ENCODE assay signal across 8 cellular contexts in genomic region chr14:23327947-23328744, GRCh38. TPM values are rescaled to one million over a fixed set of nuclear protein-coding genes. Genes with fewer than 3 reads are reported as not detected.
DNase-seq lines count a peak whose midpoint lies in the region; ATAC-seq and TF ChIP-seq lines count a peak whose summit lies in the region.

No MANE protein-coding gene starts in this region.

- POLR2A ChIA-PET in HCT116 (lab: Charles Lee), result no interaction called here
- POLR2A ChIA-PET in activated CD4-positive, alpha-beta T cell treated with anti-CD3 and anti-CD28 coated beads for 36 hours (lab: Charles Lee), result no interaction called here

- DNase-seq in CD14-positive monocyte (ENCODE audit: low spot score) (no peak), HCT116 (ENCODE audit: low read depth, low spot score) (peak; percentile 60), NCI-H446 treated with DMSO at 0.1 percent for 48 hours (lab: John Stamatoyannopoulos, UW) (peak; percentile 43), dedifferentiated amniotic fluid mesenchymal stem cell (ENCODE audit: extremely low spot score) (peak; percentile 75), lower leg skin (ENCODE audit: low spot score in 2 of 2) (peak; percentile 65 to 91)
- peak; percentile 82 for DNase-seq in activated CD4-positive, alpha-beta T cell treated with anti-CD3 and anti-CD28 coated beads for 36 hours
- peak; percentile 23 for DNase-seq in stimulated activated CD8-positive, alpha-beta memory T cell treated with anti-CD3 and anti-CD28 coated beads, Interleukin-12 subunit alpha, Interleukin-12 subunit beta, amount 100 ng/mL, for 4 hours (ENCODE audit: low read depth)

- H3K4me3 Mint-ChIP-seq in CD14-positive monocyte, result no peak overlapping the region
- no peak overlapping the region for H3K4me3 Mint-ChIP-seq in activated CD4-positive, alpha-beta T cell treated with anti-CD3 and anti-CD28 coated beads for 36 hours

- ATAC-seq in HCT116, result peak; percentile 81
- peak; percentile 92 for ATAC-seq in activated CD4-positive, alpha-beta T cell treated with anti-CD3 and anti-CD28 coated beads for 36 hours
- ATAC-seq in HG02852 (IDR thresholded peaks at IDR 0.05; ENCODE audit: unreplicated experiment), result no peak

- peaks cover 0 to 2% of the 10 kb centered on the region in 2 experiments; a peak in 3 of 4 replicates for H3K4me1 ChIP-seq in HCT116 (ENCODE audit: control insufficient read depth in 1 of 2, insufficient read depth in 2 of 2, low read length in 2 of 2)

- H3K9me3 Mint-ChIP-seq in CD14-positive monocyte, result no peaks in the 10 kb centered on the region
- H3K9me3 Mint-ChIP-seq in activated CD4-positive, alpha-beta T cell treated with anti-CD3 and anti-CD28 coated beads for 36 hours (ENCODE audit: low read depth), result no peaks in the 10 kb centered on the region

- peak; percentile 89 for TF ChIP-seq CTCF in CD14-positive monocyte (IDR thresholded peaks at IDR 0.05)
- peak; percentile 83 to 94 (median 86) for TF ChIP-seq CTCF in HCT116 (IDR thresholded peaks at IDR 0.05 in 2 of 3, conservative IDR thresholded peaks at IDR 0.05 in 1 of 3; ENCODE audit: borderline replicate concordance in 1 of 3, insufficient read depth in 1 of 3, low read depth in 2 of 3, low read length in 2 of 3)
- TF ChIP-seq CTCF in lower leg skin (IDR thresholded peaks at IDR 0.05), result peak in 1 of 3 donors; percentile 70

- H3K36me3 ChIP-seq in HCT116 (ENCODE audit: control insufficient read depth in 1 of 2, insufficient read depth in 2 of 2, low read length in 2 of 2), result peaks cover 19 to 28% of the 10 kb centered on the region in 2 experiments; a peak in 3 of 4 replicates

- H3K79me2 ChIP-seq in HCT116 (ENCODE audit: insufficient read depth, low read length), result peaks cover 12% of the 10 kb centered on the region

- H3K4me2 ChIP-seq in HCT116 (ENCODE audit: low read length), result no peak overlapping the region

- H3K4me3 ChIP-seq in HCT116 (replicated peaks in 1 of 2; ENCODE audit: low read depth in 1 of 2, low read length in 2 of 2) (no peak overlapping the region), lower leg skin (ENCODE audit: low read depth, poor library complexity, severe bottlenecking) (no peak overlapping the region)

- no peak overlapping the region for H3K9ac ChIP-seq in HCT116 (ENCODE audit: low read length)

- no peak overlapping the region for H2AFZ ChIP-seq in HCT116 (ENCODE audit: low read depth, low read length, poor library complexity, severe bottlenecking)

- H3K27me3 Mint-ChIP-seq in CD14-positive monocyte (ENCODE audit: low read depth in 3 of 3), result peaks cover 0 to 6% (median 3%) of the 10 kb centered on the region in 3 donors
- no peaks in the 10 kb centered on the region for H3K27me3 Mint-ChIP-seq in activated CD4-positive, alpha-beta T cell treated with anti-CD3 and anti-CD28 coated beads for 36 hours

- peaks cover 28 to 31% of the 10 kb centered on the region in 2 donors for H3K36me3 Mint-ChIP-seq in CD14-positive monocyte
- peaks cover 19% of the 10 kb centered on the region for H3K36me3 Mint-ChIP-seq in activated CD4-positive, alpha-beta T cell treated with anti-CD3 and anti-CD28 coated beads for 36 hours (ENCODE audit: low read depth)

- BruUV-seq in HCT116 (replicated peaks; lab: Mats Ljungman, UMichigan), result no TSS peak

- no peak overlapping the region for H3K27ac Mint-ChIP-seq in CD14-positive monocyte
- no peak overlapping the region for H3K27ac Mint-ChIP-seq in activated CD4-positive, alpha-beta T cell treated with anti-CD3 and anti-CD28 coated beads for 36 hours

- no peak for TF ChIP-seq POLR2A in HCT116 (IDR thresholded peaks at IDR 0.05; ENCODE audit: borderline replicate concordance, extremely low read depth, insufficient read depth, insufficient read length)
- TF ChIP-seq POLR2A in lower leg skin (IDR thresholded peaks at IDR 0.05), result no peak

- intact Hi-C loops in CD14-positive monocyte (cut with micrococcal nuclease) (loop anchor here in 1 of 2 donors (10.0 kb wide), 2 partner anchors 137 to 237 kb away; partner anchors contain the start of genes AP1G2 and NGDN), HCT116 (cut with micrococcal nuclease) (loop anchor here (1.0 to 5.0 kb wide), 4 partner anchors 52 to 231 kb away; no protein-coding TSS in a partner anchor), lower leg skin (cut with DNase I; ENCODE audit: low total_unique reads) (loop anchor here (5.0 to 10.0 kb wide), 2 partner anchors 54 to 147 kb away; no protein-coding TSS in a partner anchor)
- intact Hi-C loops in activated CD4-positive, alpha-beta T cell treated with anti-CD3 and anti-CD28 coated beads for 36 hours (cut with DNase I, micrococcal nuclease), result loop anchor here (1.0 to 2.0 kb wide), 3 partner anchors 52 to 234 kb away; no protein-coding TSS in a partner anchor

- H4K20me1 ChIP-seq in HCT116 (ENCODE audit: insufficient read depth), result no peaks in the 10 kb centered on the region

- CTCF ChIA-PET in HCT116 (lab: Charles Lee), result interaction anchor here (2.4 to 3.0 kb wide), 2 partner anchors 33 to 52 kb away, joined by 14 to 23 read pairs; no protein-coding TSS in a partner anchor
- CTCF ChIA-PET in activated CD4-positive, alpha-beta T cell treated with anti-CD3 and anti-CD28 coated beads for 36 hours (lab: Charles Lee), result interaction anchor here (1.1 to 2.5 kb wide), 6 partner anchors 12 to 133 kb away, joined by 3 to 24 read pairs (median 4); partner anchors contain the start of gene SLC22A17

- H3K4me1 Mint-ChIP-seq in CD14-positive monocyte, result peaks cover 2% of the 10 kb centered on the region
- H3K4me1 Mint-ChIP-seq in activated CD4-positive, alpha-beta T cell treated with anti-CD3 and anti-CD28 coated beads for 36 hours, result peaks cover 6% of the 10 kb centered on the region

- no peak overlapping the region for H3K27ac ChIP-seq in HCT116 (ENCODE audit: low read depth, low read length)

- H3K9me2 ChIP-seq in HCT116 (ENCODE audit: insufficient read depth), result no peaks in the 10 kb centered on the region

- RAD21 ChIA-PET in HCT116 (lab: Charles Lee; ENCODE audit: low non-redundant PET in 1 of 2, low total read pairs in 2 of 2, uncharacterized antibody in 2 of 2, unreplicated experiment in 2 of 2), result no interaction called here

- TF ChIP-seq RAD21 in HCT116 (IDR thresholded peaks at IDR 0.05; ENCODE audit: low read depth), result peak; percentile 80

- H3K27me3 ChIP-seq in HCT116 (ENCODE audit: insufficient read depth, low read length), result no peaks in the 10 kb centered on the region

- 38 to 43% methylated on average over 4 of the region's 4 CpGs for WGBS in lower leg skin, 2 donors

- H3K9me3 ChIP-seq in HCT116 (ENCODE audit: control insufficient read depth in 1 of 2, insufficient read depth in 1 of 2, low read depth in 1 of 2, low read length in 2 of 2), result no peaks in the 10 kb centered on the region

TF ChIP-seq in HCT116, 20 proteins besides CTCF, POLR2A, EP300 and RAD21:
- TF ChIP-seq ZNF274 (IDR thresholded peaks at IDR 0.05; ENCODE audit: low read depth, low read length), result no peak
- peak; percentile 6; the same call in 1 of the 2 replicates for TF ChIP-seq FOSL1 (IDR thresholded peaks at IDR 0.05; ENCODE audit: low read depth)

RNA-seq across cellular contexts. Expression of gene PABPN1, which starts 6.9 kb away (rescaled TPM):
- polyA plus RNA-seq in CD14-positive monocyte, result 10 to 100 TPM; 54.4 to 64.6 TPM
- total RNA-seq in HCT116 (2021; ENCODE audit: unreplicated experiment), result 184 TPM
- polyA plus RNA-seq in HCT116 (2012), result 131 and 143 TPM in 2 replicates
- total RNA-seq in activated CD4-positive, alpha-beta T cell treated with anti-CD3 and anti-CD28 coated beads for 36 hours, result 100 to 1,000 TPM; 237 to 338 TPM
- 10 to 100 TPM; 25.5 to 65.8 (median 39.9) TPM for total RNA-seq in lower leg skin

RNA-seq across cellular contexts. Expression of gene BCL2L2, which starts 21.5 kb away (rescaled TPM):
- polyA plus RNA-seq in CD14-positive monocyte, result 1 to 10 TPM in 1 of 2 donors, under 1 TPM in 1; 0.90 to 1.4 TPM
- total RNA-seq in HCT116 (2021; ENCODE audit: unreplicated experiment), result 25.5 TPM
- polyA plus RNA-seq in HCT116 (2012), result 32.9 and 34.4 TPM in 2 replicates
- total RNA-seq in activated CD4-positive, alpha-beta T cell treated with anti-CD3 and anti-CD28 coated beads for 36 hours, result 1 to 10 TPM in 1 of 2 experiments, under 1 TPM in 1; 0.73 to 1.2 TPM
- total RNA-seq in lower leg skin, result 10 to 100 TPM; 41.5 to 72.2 (median 68.3) TPM

RNA-seq across cellular contexts. Expression of gene SLC22A17, which starts 24.5 kb away (rescaled TPM):
- polyA plus RNA-seq in CD14-positive monocyte, result not detected
- total RNA-seq in HCT116 (2021; ENCODE audit: unreplicated experiment), result 5.9 TPM
- polyA plus RNA-seq in HCT116 (2012), result 7.0 and 8.6 TPM in 2 replicates
- total RNA-seq in activated CD4-positive, alpha-beta T cell treated with anti-CD3 and anti-CD28 coated beads for 36 hours, result 1 to 10 TPM; 4.7 to 5.3 TPM
- total RNA-seq in lower leg skin, result 10 to 100 TPM; 16.1 to 33.0 (median 17.9) TPM

RNA-seq across cellular contexts. Expression of gene PPP1R3E, which starts 25.5 kb away (rescaled TPM):
- polyA plus RNA-seq in CD14-positive monocyte, result under 1 TPM; 0.81 to 0.88 TPM
- total RNA-seq in HCT116 (2021; ENCODE audit: unreplicated experiment) (5.6 TPM), lower leg skin (10 to 100 TPM in 1 of 4 donors, 1 to 10 TPM in 3; 7.9 to 14.4 (median 8.6) TPM)
- polyA plus RNA-seq in HCT116 (2012), result 2.6 and 4.2 TPM in 2 replicates
- total RNA-seq in activated CD4-positive, alpha-beta T cell treated with anti-CD3 and anti-CD28 coated beads for 36 hours, result 10 to 100 TPM; 30.9 to 44.6 TPM

RNA-seq across cellular contexts. Expression of gene EFS, which starts 36.8 kb away (rescaled TPM):
- not detected for polyA plus RNA-seq in CD14-positive monocyte
- total RNA-seq in HCT116 (2021; ENCODE audit: unreplicated experiment), result 0.10 TPM
- polyA plus RNA-seq in HCT116 (2012), result not detected in 2 replicates
- total RNA-seq in activated CD4-positive, alpha-beta T cell treated with anti-CD3 and anti-CD28 coated beads for 36 hours, result not detected
- 10 to 100 TPM; 38.7 to 73.2 (median 53.5) TPM for total RNA-seq in lower leg skin

Comparison
In these comparisons a context has a peak if more than half of its experiments do, and no peak if none do; other contexts are left out.
1. RNA of gene BCL2L2, which starts 21.5 kb away (total RNA-seq): 41.5 to 72.2 TPM in lower leg skin and 25.5 TPM in HCT116 (single experiment); 0.73 to 1.2 TPM in activated CD4-positive, alpha-beta T cell treated with anti-CD3 and anti-CD28 coated beads for 36 hours; every median in the first group is over 10 times any median in the second.